In the genomic region with DNA sequence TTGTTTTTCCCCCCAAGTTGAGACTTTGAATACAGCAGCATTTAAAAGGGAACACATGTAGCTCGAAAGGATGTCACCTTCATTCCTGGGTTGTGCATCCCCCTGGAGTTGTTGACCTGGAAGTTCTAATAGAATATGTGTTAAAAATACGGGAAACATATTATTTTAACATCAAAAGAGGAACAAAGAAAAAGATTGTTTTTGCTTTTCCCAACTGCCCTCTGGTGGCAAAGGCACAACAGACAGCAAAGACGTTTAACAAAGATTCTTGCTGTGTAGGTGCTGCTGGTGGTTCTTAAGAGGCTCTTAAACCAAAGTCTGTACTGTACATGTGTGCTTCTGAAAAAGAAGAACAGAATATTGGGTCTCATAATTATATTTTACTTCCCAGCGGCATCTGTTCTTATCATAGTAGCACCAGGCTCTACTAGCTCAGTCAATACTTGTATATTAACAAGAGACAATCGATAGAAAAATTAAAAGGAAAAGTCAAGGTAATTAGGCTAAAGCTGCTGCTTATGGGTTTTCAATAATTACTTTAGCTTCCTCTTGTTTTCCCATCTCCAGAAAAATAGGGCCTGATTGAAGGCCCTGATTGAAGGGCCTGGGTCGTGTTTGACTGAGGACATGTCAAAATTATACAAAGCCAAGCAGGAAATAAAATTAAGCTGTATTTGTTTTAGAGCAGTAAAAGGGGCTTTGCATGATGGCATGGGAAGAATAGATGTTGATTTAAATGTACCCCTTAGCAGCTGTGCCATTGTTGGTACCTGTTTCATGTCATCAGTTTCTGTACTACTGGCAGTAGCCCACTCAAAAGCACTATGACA, we compare ENCODE assay signal across 8 cellular contexts.
A peak's percentile ranks its signal among the peaks of the same experiment; 100 is the strongest.
DNase-seq lines count a peak whose midpoint lies in the region; ATAC-seq, FAIRE-seq and TF ChIP-seq lines count a peak whose summit lies in the region.

No MANE protein-coding gene starts in this region.

- no peaks in the 10 kb centered on the region for H3K27me3 Mint-ChIP-seq in activated CD8-positive, alpha-beta memory T cell treated with anti-CD3 and anti-CD28 coated beads, Interleukin-2, amount 10 ng/mL, durations not matched to agents 7 days and 5 days

- H3K27me3 ChIP-seq in Loucy (ENCODE audit: insufficient read depth, low read length, poor library complexity, severe bottlenecking), result no peaks in the 10 kb centered on the region

- H2AFZ ChIP-seq in Loucy (ENCODE audit: low read length), result no peak overlapping the region

- H3K4me3 ChIP-seq in Loucy (ENCODE audit: low read length, poor library complexity, severe bottlenecking) (no peak overlapping the region), astrocyte of the cerebellum (ENCODE audit: low read depth, low read length) (no peak overlapping the region)

- H3K4me1 ChIP-seq in Loucy (ENCODE audit: insufficient read depth, low read length, poor library complexity, severe bottlenecking), result peaks cover 46% of the 10 kb centered on the region

- no peaks in the 10 kb centered on the region for H3K36me3 ChIP-seq in Loucy (ENCODE audit: insufficient read depth, low read length)

- no peaks in the 10 kb centered on the region for H3K79me2 ChIP-seq in Loucy (ENCODE audit: insufficient read depth, low read length)

- no peaks in the 10 kb centered on the region for H3K36me3 Mint-ChIP-seq in activated CD8-positive, alpha-beta memory T cell treated with anti-CD3 and anti-CD28 coated beads, Interleukin-2, amount 10 ng/mL, durations not matched to agents 7 days and 5 days

- H3K9ac ChIP-seq in Loucy (ENCODE audit: low read depth, low read length, poor library complexity, severe bottlenecking), result peak overlapping the region; percentile 52

- H3F3A ChIP-seq in Loucy (ENCODE audit: low read depth), result no peaks in the 10 kb centered on the region

- ATAC-seq in activated CD8-positive, alpha-beta memory T cell treated with anti-CD3 and anti-CD28 coated beads, Interleukin-2, amount 10 ng/mL, durations not matched to agents 7 days and 5 days, result no peak
- no peak for ATAC-seq in Right ventricle myocardium inferior

- in situ Hi-C loops in astrocyte of the cerebellum (cut with HindIII; ENCODE audit: low sequenced_read_pairs), result no loop called here

- CTCF ChIA-PET in activated CD8-positive, alpha-beta memory T cell treated with anti-CD3 and anti-CD28 coated beads, Interleukin-2, amount 10 ng/mL, durations not matched to agents 7 days and 5 days (lab: Charles Lee), result interaction anchor here (1.6 kb wide), 1 partner anchor 398 kb away, joined by 3 read pairs; no protein-coding TSS in a partner anchor

- TF ChIP-seq CTCF in Loucy (conservative IDR thresholded peaks at IDR 0.05; ENCODE audit: low read length) (peak; percentile 94), astrocyte of the cerebellum (IDR thresholded peaks at IDR 0.05; ENCODE audit: low read depth, low read length, missing control alignments) (peak; percentile 70)

- H3K27ac Mint-ChIP-seq in activated CD8-positive, alpha-beta memory T cell treated with anti-CD3 and anti-CD28 coated beads, Interleukin-2, amount 10 ng/mL, durations not matched to agents 7 days and 5 days, result no peak overlapping the region

- no peaks in the 10 kb centered on the region for H4K20me1 ChIP-seq in Loucy (ENCODE audit: insufficient read depth, low read length, poor library complexity, severe bottlenecking)

- H3K4me1 Mint-ChIP-seq in activated CD8-positive, alpha-beta memory T cell treated with anti-CD3 and anti-CD28 coated beads, Interleukin-2, amount 10 ng/mL, durations not matched to agents 7 days and 5 days, result no peaks in the 10 kb centered on the region

- TF ChIP-seq POLR2A in GM12892 (IDR thresholded peaks at IDR 0.05; ENCODE audit: low read depth, low read length), result no peak

- H3K9me3 Mint-ChIP-seq in activated CD8-positive, alpha-beta memory T cell treated with anti-CD3 and anti-CD28 coated beads, Interleukin-2, amount 10 ng/mL, durations not matched to agents 7 days and 5 days (ENCODE audit: low read depth), result no peaks in the 10 kb centered on the region

- no peaks in the 10 kb centered on the region for H3K9me2 ChIP-seq in Loucy (replicated peaks; ENCODE audit: low read depth, low read length)

- no peak overlapping the region for H3K4me3 Mint-ChIP-seq in activated CD8-positive, alpha-beta memory T cell treated with anti-CD3 and anti-CD28 coated beads, Interleukin-2, amount 10 ng/mL, durations not matched to agents 7 days and 5 days

- H3K4me2 ChIP-seq in Loucy (ENCODE audit: low read depth, low read length, poor library complexity, severe bottlenecking), result peak overlapping the region; percentile 29

- intact Hi-C loops in Right ventricle myocardium inferior (cut with DNase I), result no loop called here

- no peaks in the 10 kb centered on the region for H3K9me3 ChIP-seq in Loucy (ENCODE audit: insufficient read depth, low read depth, low read length)

- no peak for FAIRE-seq in GM12892 (lab: Jason Lieb, UNC)

- DNase-seq in EH (ENCODE audit: low read depth) (peak; percentile 38), astrocyte of the cerebellum (ENCODE audit: low read depth) (peak; percentile 4), myocyte (ENCODE audit: low read depth) (peak; percentile 48), GM12892 (ENCODE audit: insufficient read length) (no peak), Right ventricle myocardium inferior (ENCODE audit: missing footprints) (no peak)
- no peak for DNase-seq in activated CD8-positive, alpha-beta memory T cell treated with anti-CD3 and anti-CD28 coated beads, Interleukin-2, amount 10 ng/mL, durations not matched to agents 7 days and 5 days
- DNase-seq in activated T-cell treated with anti-CD3 and anti-CD28 coated beads, Interleukin-2, amount 50 U/mL, for 48 hours, result no peak

Comparison
In these comparisons a context has a peak if more than half of its experiments do, and no peak if none do; other contexts are left out.
1. DNase-seq: peak in EH (single experiment), astrocyte of the cerebellum (single experiment) and myocyte (single experiment); none in GM12892 (single experiment), activated CD8-positive, alpha-beta memory T cell treated with anti-CD3 and anti-CD28 coated beads, Interleukin-2, amount 10 ng/mL, durations not matched to agents 7 days and 5 days (single experiment), Right ventricle myocardium inferior (single experiment) and activated T-cell treated with anti-CD3 and anti-CD28 coated beads, Interleukin-2, amount 50 U/mL, for 48 hours (0 of 2).